Comparison of ENCODE assay signal across 20 cellular contexts in the genomic region with DNA sequence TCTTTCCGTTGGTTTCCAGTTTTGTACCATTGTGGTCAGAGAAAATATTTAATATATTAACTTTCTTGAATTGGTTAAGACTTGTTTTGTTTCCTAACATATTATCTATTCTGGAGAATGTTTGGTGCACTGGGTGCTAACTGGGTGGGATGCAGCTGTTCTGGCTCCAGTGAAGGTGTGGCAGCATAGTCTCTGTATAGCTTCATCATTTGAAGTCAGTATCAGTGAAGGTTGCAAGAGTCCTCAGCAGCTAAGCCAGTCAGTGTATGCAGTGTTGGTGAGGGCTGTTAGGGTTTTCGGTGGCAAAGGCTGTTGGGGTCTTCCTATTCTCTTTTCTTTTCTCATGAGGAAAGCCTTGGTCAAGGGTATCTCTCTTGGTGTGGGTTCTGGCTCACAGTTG.
"Had no signal": no experiment of that assay in that cellular context is flagged by ENCODE, and none has a peak within 500 bp of the region (broad histone marks: within the 10 kb centered on the region; RNA-seq: fewer than 3 reads in every experiment).

No MANE protein-coding gene starts in this region.

- H3K27ac Mint-ChIP-seq: endodermal cell; naive thymus-derived CD4-positive, alpha-beta T cell; progenitor cell of endocrine pancreas; type B pancreatic cell had no signal

- H3K4me3 ChIP-seq: heart left ventricle, lung, pancreas, suprapubic skin, thyroid gland had no signal

- DNase-seq: dermis blood vessel endothelial cell; endodermal cell; erythroblast; foreskin melanocyte; heart left ventricle; hippocampal formation; left colon; left ventricle myocardium superior; naive thymus-derived CD4-positive, alpha-beta T cell; nucleus accumbens; pancreas; right cardiac atrium; small intestine; stimulated activated CD4-positive, alpha-beta T cell treated with anti-CD3 and anti-CD28 coated beads, Interleukin-12 subunit alpha, Interleukin-12 subunit beta, amount 100 ng/mL, for 4 hours; stimulated activated naive CD8-positive, alpha-beta T cell treated with anti-CD3 and anti-CD28 coated beads, Interleukin-15, Interleukin-2, amounts not matched to agents 100 U/mL and 50 U/mL, for 24 hours; thyroid gland had no signal

- H3K27ac ChIP-seq: heart left ventricle, pancreas, suprapubic skin, thyroid gland had no signal

- H3K36me3 ChIP-seq: heart left ventricle, pancreas, suprapubic skin, thyroid gland had no signal

- H3K9me3 ChIP-seq: heart left ventricle, pancreas, suprapubic skin, thyroid gland had no signal

- ATAC-seq: heart left ventricle; left colon; left ventricle myocardium superior; naive thymus-derived CD4-positive, alpha-beta T cell; pancreas; right cardiac atrium; stimulated activated naive CD8-positive, alpha-beta T cell treated with anti-CD3 and anti-CD28 coated beads, Interleukin-15, Interleukin-2, amounts not matched to agents 100 U/mL and 50 U/mL, for 24 hours had no signal

- H3K4me3 Mint-ChIP-seq: endodermal cell; naive thymus-derived CD4-positive, alpha-beta T cell; type B pancreatic cell had no signal

- H3K36me3 Mint-ChIP-seq: naive thymus-derived CD4-positive, alpha-beta T cell; type B pancreatic cell had no signal

- H3K27me3 Mint-ChIP-seq: naive thymus-derived CD4-positive, alpha-beta T cell; progenitor cell of endocrine pancreas; type B pancreatic cell had no signal

- H3K4me1 Mint-ChIP-seq: naive thymus-derived CD4-positive, alpha-beta T cell had no signal

- H3K4me1 ChIP-seq: heart left ventricle, pancreas, suprapubic skin, thyroid gland had no signal
